Comparison of ENCODE assay signal across 15 cellular contexts in genomic region chr12:106418970-106419369, GRCh38.
A peak's percentile ranks its signal among the peaks of the same experiment; 100 is the strongest.
DNase-seq lines count a peak whose midpoint lies in the region; ATAC-seq, FAIRE-seq and TF ChIP-seq lines count a peak whose summit lies in the region.
"Had no signal": no experiment of that assay in that cellular context is flagged by ENCODE, and none has a peak within 500 bp of the region (broad histone marks: within the 10 kb centered on the region; RNA-seq: fewer than 3 reads in every experiment).

No MANE protein-coding gene starts in this region.

- peak overlapping the region; percentile 63 for H3K27ac Mint-ChIP-seq in HFFc6
- H3K27ac Mint-ChIP-seq in astrocyte (ENCODE audit: unreplicated experiment) = peak overlapping the region; percentile 8
- H3K27ac Mint-ChIP-seq: nephron, T-helper 17 cell had no signal

- peak overlapping the region; percentile 62 for H3K27ac ChIP-seq in astrocyte (ENCODE audit: low read depth, low read length)
- H3K27ac ChIP-seq: VCaP had no signal

- H3K4me1 Mint-ChIP-seq in HFFc6 (ENCODE audit: low read depth) (peaks cover 48% of the 10 kb centered on the region), astrocyte (ENCODE audit: low read depth, unreplicated experiment) (peaks cover 46% of the 10 kb centered on the region)
- H3K4me1 Mint-ChIP-seq: nephron, T-helper 17 cell had no signal

- peak overlapping the region; percentile 68 for H3K4me3 Mint-ChIP-seq in HFFc6
- H3K4me3 Mint-ChIP-seq in astrocyte (ENCODE audit: unreplicated experiment) = no peak overlapping the region
- H3K4me3 Mint-ChIP-seq: nephron, T-helper 17 cell had no signal

- no peaks in the 10 kb centered on the region for H3K9me3 ChIP-seq in astrocyte (ENCODE audit: insufficient read depth, low read depth, low read length)
- no peaks in the 10 kb centered on the region for H3K9me3 ChIP-seq in skeletal muscle satellite cell (replicated peaks; ENCODE audit: low read length)

- DNase-seq in HFFc6 (no peak), astrocyte (ENCODE audit: low read depth) (no peak), fibroblast of the aortic adventitia (ENCODE audit: low read depth) (peak; percentile 7), GM12891 (ENCODE audit: insufficient read length, low spot score) (no peak), DMS79 treated with DMSO at 0.1 percent for 48 hours (lab: John Stamatoyannopoulos, UW) (no peak)
- DNase-seq: activated naive CD4-positive, alpha-beta T cell treated with Interleukin-2 at 50 U/mL for 16 hours; aorta; NCI-H1105 treated with DMSO at 0.1 percent for 48 hours; NCI-H524; substantia nigra; T-helper 17 cell had no signal

- peak overlapping the region; percentile 19 for H3K4me3 ChIP-seq in astrocyte (ENCODE audit: insufficient read depth, low read depth, low read length)
- no peak overlapping the region for H3K4me3 ChIP-seq in fibroblast of the aortic adventitia (ENCODE audit: low read depth, low read length)
- no peak overlapping the region for H3K4me3 ChIP-seq in skeletal muscle satellite cell (ENCODE audit: low read length)

- H3K9me3 Mint-ChIP-seq in HFFc6 = no peaks in the 10 kb centered on the region
- no peaks in the 10 kb centered on the region for H3K9me3 Mint-ChIP-seq in astrocyte (ENCODE audit: unreplicated experiment)
- H3K9me3 Mint-ChIP-seq: nephron had no signal

- H3K27me3 ChIP-seq in astrocyte (ENCODE audit: insufficient read depth, low read length) = no peaks in the 10 kb centered on the region
- H3K27me3 ChIP-seq in skeletal muscle satellite cell (ENCODE audit: control insufficient read depth, insufficient read depth, low read length) = no peaks in the 10 kb centered on the region

- no peaks in the 10 kb centered on the region for H3K79me2 ChIP-seq in astrocyte (ENCODE audit: insufficient read depth, low read length)

- ATAC-seq in HG02852 (IDR thresholded peaks at IDR 0.05; ENCODE audit: unreplicated experiment) = no peak
- ATAC-seq: T-helper 17 cell had no signal

- peaks cover 43% of the 10 kb centered on the region for H3K36me3 Mint-ChIP-seq in HFFc6 (ENCODE audit: low read depth)
- peaks cover 4% of the 10 kb centered on the region for H3K36me3 Mint-ChIP-seq in astrocyte (ENCODE audit: low read depth, unreplicated experiment)

- H3K36me3 ChIP-seq in astrocyte (ENCODE audit: insufficient read depth, low read length) (no peaks in the 10 kb centered on the region), skeletal muscle satellite cell (ENCODE audit: insufficient read depth, low read length) (no peaks in the 10 kb centered on the region)

- H3K27me3 Mint-ChIP-seq in HFFc6 (ENCODE audit: insufficient read depth) (no peaks in the 10 kb centered on the region), astrocyte (ENCODE audit: low read depth, unreplicated experiment) (no peaks in the 10 kb centered on the region)
- H3K27me3 Mint-ChIP-seq: T-helper 17 cell had no signal

- H3K4me1 ChIP-seq in astrocyte (ENCODE audit: insufficient read depth, low read length) (peaks cover 38% of the 10 kb centered on the region), skeletal muscle satellite cell (ENCODE audit: control insufficient read depth, insufficient read depth, low read length) (peaks cover 32% of the 10 kb centered on the region)

- no peak for TF ChIP-seq CTCF in HFFc6 (IDR thresholded peaks at IDR 0.05)
- no peak for TF ChIP-seq CTCF in astrocyte (IDR thresholded peaks at IDR 0.05; ENCODE audit: insufficient read depth, low read depth, low read length)
- no peak for TF ChIP-seq CTCF in fibroblast of the aortic adventitia (IDR thresholded peaks at IDR 0.05; ENCODE audit: insufficient read depth, low read length)

- no peak for FAIRE-seq in astrocyte (lab: Jason Lieb, UNC)
- no peak for FAIRE-seq in GM12891 (lab: Jason Lieb, UNC)

- H3K4me2 ChIP-seq in astrocyte (ENCODE audit: low read length) (peak overlapping the region; percentile 49), skeletal muscle satellite cell (ENCODE audit: low read length) (peak overlapping the region; percentile 48)

- no peaks in the 10 kb centered on the region for H4K20me1 ChIP-seq in astrocyte (ENCODE audit: insufficient read depth, low read length)

- no peak overlapping the region for H2AFZ ChIP-seq in astrocyte (ENCODE audit: low read depth, low read length)

- H3K9ac ChIP-seq in astrocyte (ENCODE audit: low read length) (peak overlapping the region; percentile 6), skeletal muscle satellite cell (ENCODE audit: low read depth, low read length) (no peak overlapping the region)

- TF ChIP-seq POLR2A in GM12891 (IDR thresholded peaks at IDR 0.05; ENCODE audit: low read depth, low read length) = no peak

TF ChIP-seq in GM12891, 5 proteins besides CTCF, POLR2A, EP300 and RAD21:
- TF ChIP-seq POLR2AphosphoS5 (IDR thresholded peaks at IDR 0.05; ENCODE audit: low read depth, low read length) (no peak), PAX5 (IDR thresholded peaks at IDR 0.05; ENCODE audit: insufficient read depth, low read length, severe bottlenecking) (no peak), POU2F2 (IDR thresholded peaks at IDR 0.05; ENCODE audit: low read depth, low read length) (no peak), TAF1 (IDR thresholded peaks at IDR 0.05; ENCODE audit: low read depth, low read length) (no peak), SPI1 (IDR thresholded peaks at IDR 0.05; ENCODE audit: low read depth, low read length) (no peak)
